ENCODE assay signal across 1 cellular context in genomic region chr9:93167838-93168237, GRCh38.
TF ChIP-seq lines count a peak whose summit lies in the region.

No MANE protein-coding gene starts in this region.

TF ChIP-seq in HepG2, 621 proteins besides CTCF, POLR2A, EP300 and RAD21:
- TF ChIP-seq CEBPB (IDR thresholded peaks at IDR 0.05; ENCODE audit: borderline replicate concordance, low read depth, low read length) (0 out of 2 replicates have a peak, but pooled peaks have one; percentile 13), ZNF7 (CRISPR knock-in tag; IDR thresholded peaks at IDR 0.05) (peak; percentile 80), ZNF333 (CRISPR knock-in tag; IDR thresholded peaks at IDR 0.05; ENCODE audit: borderline replicate concordance) (no peak), HNRNPL (IDR thresholded peaks at IDR 0.05; ENCODE audit: low read depth, low read length) (0 out of 2 replicates have a peak, but pooled peaks have one; percentile 47), ZFY (CRISPR knock-in tag; IDR thresholded peaks at IDR 0.05) (no peak), DR1 (CRISPR knock-in tag; IDR thresholded peaks at IDR 0.05) (no peak), KLF6 (CRISPR knock-in tag; IDR thresholded peaks at IDR 0.05) (no peak)
- TF ChIP-seq, protein P1, sequence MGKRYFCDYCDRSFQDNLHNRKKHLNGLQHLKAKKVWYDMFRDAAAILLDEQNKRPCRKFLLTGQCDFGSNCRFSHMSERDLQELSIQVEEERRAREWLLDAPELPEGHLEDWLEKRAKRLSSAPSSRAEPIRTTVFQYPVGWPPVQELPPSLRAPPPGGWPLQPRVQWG (CRISPR knock-in tag; IDR thresholded peaks at IDR 0.05; ENCODE audit: borderline replicate concordance, low read depth) = no peak
- TF ChIP-seq, protein P2, sequence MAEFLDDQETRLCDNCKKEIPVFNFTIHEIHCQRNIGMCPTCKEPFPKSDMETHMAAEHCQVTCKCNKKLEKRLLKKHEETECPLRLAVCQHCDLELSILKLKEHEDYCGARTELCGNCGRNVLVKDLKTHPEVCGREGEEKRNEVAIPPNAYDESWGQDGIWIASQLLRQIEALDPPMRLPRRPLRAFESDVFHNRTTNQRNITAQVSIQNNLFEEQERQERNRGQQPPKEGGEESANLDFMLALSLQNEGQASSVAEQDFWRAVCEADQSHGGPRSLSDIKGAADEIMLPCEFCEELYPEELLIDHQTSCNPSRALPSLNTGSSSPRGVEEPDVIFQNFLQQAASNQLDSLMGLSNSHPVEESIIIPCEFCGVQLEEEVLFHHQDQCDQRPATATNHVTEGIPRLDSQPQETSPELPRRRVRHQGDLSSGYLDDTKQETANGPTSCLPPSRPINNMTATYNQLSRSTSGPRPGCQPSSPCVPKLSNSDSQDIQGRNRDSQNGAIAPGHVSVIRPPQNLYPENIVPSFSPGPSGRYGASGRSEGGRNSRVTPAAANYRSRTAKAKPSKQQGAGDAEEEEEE (CRISPR knock-in tag; IDR thresholded peaks at IDR 0.05; ENCODE audit: borderline replicate concordance) = no peak
